Comparison of ENCODE assay signal across 8 cellular contexts in the genomic region with DNA sequence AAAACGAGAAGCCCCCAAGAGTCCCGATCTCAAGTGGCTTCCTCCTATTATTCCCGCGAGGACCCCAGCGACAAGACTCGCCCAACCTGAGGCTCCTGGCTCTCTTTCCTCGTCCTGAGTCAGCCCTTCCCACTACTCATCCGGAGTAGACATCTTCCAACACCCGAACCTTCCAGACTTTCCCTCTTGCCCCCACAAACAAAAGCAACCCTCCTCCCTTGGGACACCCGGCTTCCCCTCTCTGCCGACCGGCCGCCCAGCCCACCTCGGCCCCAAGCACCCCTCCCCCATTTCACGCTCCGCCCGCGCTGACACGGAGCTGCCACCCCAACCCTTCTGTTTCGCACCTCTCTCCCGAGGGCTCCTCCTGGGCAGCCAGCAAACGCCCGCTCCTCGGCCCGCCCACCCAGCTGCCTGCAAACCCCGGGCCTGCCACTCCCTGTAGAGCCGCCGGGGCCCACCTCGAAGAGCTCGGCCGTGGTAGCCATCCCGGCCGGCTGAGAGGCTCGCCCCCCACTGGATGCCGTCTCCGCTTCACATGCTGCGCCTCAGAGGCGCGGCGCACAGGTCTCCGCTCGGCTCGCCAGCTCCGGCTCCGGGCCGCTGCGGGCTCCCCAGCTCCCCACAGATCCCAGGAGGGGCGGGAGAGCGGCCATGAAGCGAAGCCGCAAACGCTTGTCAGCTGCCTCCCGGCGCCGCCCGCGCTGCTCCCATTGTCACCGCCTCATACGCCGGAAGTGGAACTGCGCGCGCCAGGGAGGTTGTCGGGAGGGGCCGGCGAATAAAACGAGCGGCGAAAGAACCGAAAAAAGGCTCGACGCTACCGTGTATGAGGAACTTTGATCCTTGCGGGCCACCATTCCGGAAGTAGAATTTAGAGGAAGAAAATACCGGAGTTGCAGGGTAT. TPM values are rescaled to one million over a fixed set of nuclear protein-coding genes. Genes with fewer than 3 reads are reported as not detected.
DNase-seq lines count a peak whose midpoint lies in the region; ATAC-seq and TF ChIP-seq lines count a peak whose summit lies in the region.

A gene with protein sequence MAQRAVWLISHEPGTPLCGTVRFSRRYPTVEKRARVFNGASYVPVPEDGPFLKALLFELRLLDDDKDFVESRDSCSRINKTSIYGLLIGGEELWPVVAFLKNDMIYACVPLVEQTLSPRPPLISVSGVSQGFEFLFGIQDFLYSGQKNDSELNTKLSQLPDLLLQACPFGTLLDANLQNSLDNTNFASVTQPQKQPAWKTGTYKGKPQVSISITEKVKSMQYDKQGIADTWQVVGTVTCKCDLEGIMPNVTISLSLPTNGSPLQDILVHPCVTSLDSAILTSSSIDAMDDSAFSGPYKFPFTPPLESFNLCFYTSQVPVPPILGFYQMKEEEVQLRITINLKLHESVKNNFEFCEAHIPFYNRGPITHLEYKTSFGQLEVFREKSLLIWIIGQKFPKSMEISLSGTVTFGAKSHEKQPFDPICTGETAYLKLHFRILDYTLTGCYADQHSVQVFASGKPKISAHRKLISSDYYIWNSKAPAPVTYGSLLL (plus strand): TSS at position 811 of the 907 bp plus-strand sequence. CDS start 344 bp downstream, outside the sequence.
A gene with protein sequence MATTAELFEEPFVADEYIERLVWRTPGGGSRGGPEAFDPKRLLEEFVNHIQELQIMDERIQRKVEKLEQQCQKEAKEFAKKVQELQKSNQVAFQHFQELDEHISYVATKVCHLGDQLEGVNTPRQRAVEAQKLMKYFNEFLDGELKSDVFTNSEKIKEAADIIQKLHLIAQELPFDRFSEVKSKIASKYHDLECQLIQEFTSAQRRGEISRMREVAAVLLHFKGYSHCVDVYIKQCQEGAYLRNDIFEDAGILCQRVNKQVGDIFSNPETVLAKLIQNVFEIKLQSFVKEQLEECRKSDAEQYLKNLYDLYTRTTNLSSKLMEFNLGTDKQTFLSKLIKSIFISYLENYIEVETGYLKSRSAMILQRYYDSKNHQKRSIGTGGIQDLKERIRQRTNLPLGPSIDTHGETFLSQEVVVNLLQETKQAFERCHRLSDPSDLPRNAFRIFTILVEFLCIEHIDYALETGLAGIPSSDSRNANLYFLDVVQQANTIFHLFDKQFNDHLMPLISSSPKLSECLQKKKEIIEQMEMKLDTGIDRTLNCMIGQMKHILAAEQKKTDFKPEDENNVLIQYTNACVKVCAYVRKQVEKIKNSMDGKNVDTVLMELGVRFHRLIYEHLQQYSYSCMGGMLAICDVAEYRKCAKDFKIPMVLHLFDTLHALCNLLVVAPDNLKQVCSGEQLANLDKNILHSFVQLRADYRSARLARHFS (minus strand): TSS at position 745 of the 907 bp plus-strand sequence. CDS start 257 bp downstream, at position 488.

- CTCF ChIA-PET in activated CD8-positive, alpha-beta memory T cell treated with anti-CD3 and anti-CD28 coated beads for 36 hours (lab: Charles Lee): interaction anchor here (1.0 to 1.3 kb wide), 3 partner anchors 22 to 688 kb away, joined by 3 to 4 read pairs (median 4); a partner anchor contains a TSS

- peak within 1 kb of the TSS; percentile 96 to 98 for H3K27ac ChIP-seq in lung (ENCODE audit: low read depth in 1 of 2, low read length in 1 of 2)

- peaks cover 3 to 18% of the 10 kb centered on the region in 2 donors for H3K4me1 ChIP-seq in lung (ENCODE audit: control insufficient read depth in 2 of 2, insufficient read depth in 2 of 2, low read length in 2 of 2)

- DNase-seq in COLO829 (ENCODE audit: low spot score): peak; percentile 82
- DNase-seq in GM20000 (ENCODE audit: low spot score): peak; percentile 89
- peak; percentile 81 for DNase-seq in HT-29 (ENCODE audit: low spot score)
- DNase-seq in NOMO-1 (lab: John Stamatoyannopoulos, UW; ENCODE audit: unreplicated experiment in 2 of 2): peak; percentile 91 to 92
- peak; percentile 85 for DNase-seq in effector CD8-positive, alpha-beta T cell (lab: John Stamatoyannopoulos, UW)
- DNase-seq in lung (ENCODE audit: low spot score): peak; percentile 95
- DNase-seq in stimulated activated CD4-positive, alpha-beta T cell treated with anti-CD3 and anti-CD28 coated beads, TNF-alpha, amount 100 ng/mL, for 4 hours (ENCODE audit: low read depth in 3 of 3): peak; percentile 76 to 79 (median 77)

- H3K9me3 ChIP-seq in lung (ENCODE audit: control insufficient read depth in 2 of 2, insufficient read depth in 1 of 2, low read length in 1 of 2): no peaks in the 10 kb centered on the region

- no peaks in the 10 kb centered on the region for H3K36me3 ChIP-seq in lung (ENCODE audit: control insufficient read depth in 2 of 2, insufficient read depth in 2 of 2, low read length in 2 of 2)

- no peaks in the 10 kb centered on the region for H3K27me3 ChIP-seq in lung (ENCODE audit: control insufficient read depth, insufficient read depth)

- no peak for TF ChIP-seq CTCF in GM20000 (IDR thresholded peaks at IDR 0.05; ENCODE audit: extremely low read depth, missing control alignments)
- no peak for TF ChIP-seq CTCF in lung (IDR thresholded peaks at IDR 0.05; ENCODE audit: control extremely low read depth, extremely low read depth)

- ATAC-seq in lung (ENCODE audit: insufficient read depth, low FRiP score): peak; percentile 95

- H3K4me3 ChIP-seq in lung: peak within 1 kb of the TSS; percentile 80

- whole genome bisulfite sequencing in lung, 2 donors: 0% methylated on average over 71 to 76 of the region's 76 CpGs

- POLR2A ChIA-PET in activated CD8-positive, alpha-beta memory T cell treated with anti-CD3 and anti-CD28 coated beads for 36 hours (lab: Charles Lee): interaction anchor here (0.7 to 1.1 kb wide), 3 partner anchors 121 to 680 kb away, joined by 3 to 10 read pairs (median 3); no protein-coding TSS in a partner anchor

RNA-seq across cellular contexts. Expression of the first gene that starts in this region (rescaled TPM):
- 7.8 and 13.2 TPM in 2 replicates for total RNA-seq in HT-29 (2014; rRNA removed; shearing (Covaris generic))
- total RNA-seq in activated CD8-positive, alpha-beta memory T cell treated with anti-CD3 and anti-CD28 coated beads for 36 hours: 10 to 100 TPM; 40.4 to 42.6 TPM
- total RNA-seq in lung: 10 to 100 TPM; 30.5 to 39.0 TPM
- 10 to 100 TPM in 1 of 2 donors, 1 to 10 TPM in 1; 5.2 to 15.5 TPM for polyA plus RNA-seq in lung

RNA-seq across cellular contexts. Expression of the second gene that starts in this region (rescaled TPM):
- total RNA-seq in HT-29 (2014; rRNA removed; shearing (Covaris generic)): 15.0 and 15.9 TPM in 2 replicates
- 10 to 100 TPM; 84.1 to 87.4 TPM for total RNA-seq in activated CD8-positive, alpha-beta memory T cell treated with anti-CD3 and anti-CD28 coated beads for 36 hours
- 10 to 100 TPM; 50.7 to 81.5 TPM for total RNA-seq in lung
- polyA plus RNA-seq in lung: 10 to 100 TPM in 1 of 2 donors, 1 to 10 TPM in 1; 9.0 to 16.3 TPM

Comparison
In these comparisons a context has a peak if more than half of its experiments do, and no peak if none do; other contexts are left out.
1. Peak in every context shown above with its lines: DNase-seq, ATAC-seq, H3K4me3 ChIP-seq and H3K27ac ChIP-seq.